Comparison of ENCODE assay signal across 36 cellular contexts in the genomic region with DNA sequence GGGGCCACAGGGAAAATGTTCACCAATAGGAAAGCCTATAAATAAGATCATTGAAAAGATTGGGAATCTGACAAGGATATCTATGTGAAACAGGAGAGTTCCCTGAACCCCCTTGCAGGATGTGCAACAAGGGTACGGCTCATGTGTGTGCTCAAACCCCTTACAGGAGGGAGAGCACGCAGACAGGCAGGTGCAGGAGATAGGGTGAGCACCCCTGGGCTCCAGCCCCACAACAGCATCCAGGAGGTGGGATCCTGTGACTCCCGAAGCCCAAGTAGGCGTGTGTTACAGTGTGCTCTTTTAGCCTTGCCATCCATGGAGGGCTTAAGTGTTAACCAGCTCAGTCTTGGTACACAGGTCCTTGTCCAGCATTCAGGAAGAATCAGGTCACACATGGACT.
"Had no signal": no experiment of that assay in that cellular context is flagged by ENCODE, and none has a peak within 500 bp of the region (broad histone marks: within the 10 kb centered on the region; RNA-seq: fewer than 3 reads in every experiment).

No MANE protein-coding gene starts in this region.

- H3K4me3 Mint-ChIP-seq: activated B cell treated with CpG ODN at 0.5 μM for 24 hours; activated CD4-positive, alpha-beta memory T cell treated with anti-CD3 and anti-CD28 coated beads for 36 hours; activated CD4-positive, alpha-beta T cell treated with anti-CD3 and anti-CD28 coated beads, Interleukin-2, amount 10 ng/mL, durations not matched to agents 24 days and 14 days; activated CD8-positive, alpha-beta T cell treated with anti-CD3 and anti-CD28 coated beads for 36 hours; activated naive CD4-positive, alpha-beta T cell treated with anti-CD3 and anti-CD28 coated beads for 36 hours; activated naive CD8-positive, alpha-beta T cell treated with anti-CD3 and anti-CD28 coated beads for 36 hours; activated T-cell treated with anti-CD3 and anti-CD28 coated beads, Interleukin-2, amount 50 U/mL, for 4 hours; activated T-cell treated with anti-CD3 and anti-CD28 coated beads, Interleukin-2, amount 50 U/mL, for 72 hours; activated T-helper 1 cell treated with anti-CD3 and anti-CD28 coated beads, Interleukin-12 subunit alpha, Interleukin-12 subunit beta, Interleukin-2, Interleukin-4 antibody, amounts not matched to agents 30 ng/mL and 10 ng/mL and 1 ng/mL, durations not matched to agents 14 hours and 24 hours and 36 hours; activated T-helper 17 cell treated with anti-CD3 and anti-CD28 coated beads, Interleukin-2, amount 50 U/mL, for 72 hours; T-helper 1 cell treated with Interleukin-12 subunit alpha and Interleukin-12 subunit beta and Interleukin-4 antibody, amounts not matched to agents 30 μg/mL and 1 μg/mL, for 36 hours; T-helper 2 cell treated with Interferon-gamma antibody and Interleukin-4, amounts not matched to agents 5 μg/mL and 100 μg/mL, for 36 hours had no signal

- H3K4me1 ChIP-seq: adrenal gland, body of pancreas, breast epithelium had no signal

- H3K27ac Mint-ChIP-seq: activated B cell treated with CpG ODN at 0.5 μM for 24 hours; activated CD4-positive, alpha-beta memory T cell treated with anti-CD3 and anti-CD28 coated beads for 36 hours; activated CD4-positive, alpha-beta T cell treated with anti-CD3 and anti-CD28 coated beads, Interleukin-2, amount 10 ng/mL, durations not matched to agents 24 days and 14 days; activated CD8-positive, alpha-beta T cell treated with anti-CD3 and anti-CD28 coated beads for 36 hours; activated naive CD4-positive, alpha-beta T cell treated with anti-CD3 and anti-CD28 coated beads for 36 hours; activated naive CD4-positive, alpha-beta T cell treated with anti-CD3 and anti-CD28 coated beads, Interleukin-2, amount 50 U/mL, for 72 hours; activated naive CD8-positive, alpha-beta T cell treated with anti-CD3 and anti-CD28 coated beads for 36 hours; activated T-cell treated with anti-CD3 and anti-CD28 coated beads, Interleukin-2, amount 50 U/mL, for 72 hours; activated T-helper 1 cell treated with anti-CD3 and anti-CD28 coated beads, Interleukin-12 subunit alpha, Interleukin-12 subunit beta, Interleukin-2, Interleukin-4 antibody, amounts not matched to agents 30 ng/mL and 10 ng/mL and 1 ng/mL, durations not matched to agents 14 hours and 24 hours and 36 hours; activated T-helper 17 cell treated with anti-CD3 and anti-CD28 coated beads, Interleukin-2, amount 50 U/mL, for 72 hours; T-helper 1 cell treated with Interleukin-12 subunit alpha and Interleukin-12 subunit beta and Interleukin-4 antibody, amounts not matched to agents 30 μg/mL and 1 μg/mL, for 36 hours; T-helper 2 cell treated with Interferon-gamma antibody and Interleukin-4, amounts not matched to agents 5 μg/mL and 100 μg/mL, for 36 hours had no signal

- H3K9me3 ChIP-seq: adrenal gland, body of pancreas, breast epithelium had no signal

- H3K27me3 ChIP-seq: body of pancreas, brain microvascular endothelial cell had no signal

- H3K9me3 Mint-ChIP-seq: activated B cell treated with CpG ODN at 0.5 μM for 24 hours; activated CD4-positive, alpha-beta memory T cell treated with anti-CD3 and anti-CD28 coated beads for 36 hours; activated CD4-positive, alpha-beta T cell treated with anti-CD3 and anti-CD28 coated beads, Interleukin-2, amount 10 ng/mL, durations not matched to agents 24 days and 14 days; activated CD8-positive, alpha-beta T cell treated with anti-CD3 and anti-CD28 coated beads for 36 hours; activated naive CD4-positive, alpha-beta T cell treated with anti-CD3 and anti-CD28 coated beads for 36 hours; activated naive CD4-positive, alpha-beta T cell treated with anti-CD3 and anti-CD28 coated beads, Interleukin-2, amount 50 U/mL, for 72 hours; activated naive CD8-positive, alpha-beta T cell treated with anti-CD3 and anti-CD28 coated beads for 36 hours; activated T-cell treated with anti-CD3 and anti-CD28 coated beads, Interleukin-2, amount 50 U/mL, for 4 hours; activated T-cell treated with anti-CD3 and anti-CD28 coated beads, Interleukin-2, amount 50 U/mL, for 72 hours; activated T-helper 1 cell treated with anti-CD3 and anti-CD28 coated beads, Interleukin-12 subunit alpha, Interleukin-12 subunit beta, Interleukin-2, Interleukin-4 antibody, amounts not matched to agents 30 ng/mL and 10 ng/mL and 1 ng/mL, durations not matched to agents 14 hours and 24 hours and 36 hours; activated T-helper 17 cell treated with anti-CD3 and anti-CD28 coated beads, Interleukin-2, amount 50 U/mL, for 72 hours; T-helper 1 cell treated with Interleukin-12 subunit alpha and Interleukin-12 subunit beta and Interleukin-4 antibody, amounts not matched to agents 30 μg/mL and 1 μg/mL, for 36 hours; T-helper 2 cell treated with Interferon-gamma antibody and Interleukin-4, amounts not matched to agents 5 μg/mL and 100 μg/mL, for 36 hours had no signal

- H3K4me1 Mint-ChIP-seq: activated B cell treated with CpG ODN at 0.5 μM for 24 hours had no signal

- FAIRE-seq: astrocyte, TTC549 had no signal

- H3K27ac ChIP-seq: adrenal gland, body of pancreas, brain microvascular endothelial cell, breast epithelium, VCaP had no signal

- ATAC-seq: activated CD8-positive, alpha-beta T cell treated with anti-CD3 and anti-CD28 coated beads for 36 hours; activated naive CD4-positive, alpha-beta T cell treated with anti-CD3 and anti-CD28 coated beads, Interleukin-2, amount 50 U/mL, for 72 hours; activated T-cell treated with anti-CD3 and anti-CD28 coated beads, Interleukin-2, amount 50 U/mL, for 4 hours; activated T-cell treated with anti-CD3 and anti-CD28 coated beads, Interleukin-2, amount 50 U/mL, for 72 hours; activated T-helper 17 cell treated with anti-CD3 and anti-CD28 coated beads, Interleukin-2, amount 50 U/mL, for 72 hours; body of pancreas had no signal

- H3K36me3 Mint-ChIP-seq: activated CD4-positive, alpha-beta memory T cell treated with anti-CD3 and anti-CD28 coated beads for 36 hours; activated naive CD4-positive, alpha-beta T cell treated with anti-CD3 and anti-CD28 coated beads, Interleukin-2, amount 50 U/mL, for 72 hours; activated naive CD8-positive, alpha-beta T cell treated with anti-CD3 and anti-CD28 coated beads for 36 hours had no signal

- H3K4me3 ChIP-seq: adrenal gland, body of pancreas, breast epithelium had no signal

- DNase-seq: activated B cell treated with CpG ODN at 0.5 μM for 24 hours; activated CD4-positive, alpha-beta memory T cell treated with anti-CD3 and anti-CD28 coated beads for 36 hours; activated CD4-positive, alpha-beta T cell treated with anti-CD3 and anti-CD28 coated beads for 4 hours; activated CD4-positive, alpha-beta T cell treated with anti-CD3 and anti-CD28 coated beads, Interleukin-2, amount 10 ng/mL, durations not matched to agents 24 days and 14 days; activated CD4-positive, alpha-beta T cell treated with anti-CD3 and anti-CD28 coated beads, Interleukin-2, amount 50 U/mL, for 1 hour; activated CD4-positive, alpha-beta T cell treated with anti-CD3 and anti-CD28 coated beads, Interleukin-2, amount 50 U/mL, for 4 hours; activated CD4-positive, CD25-positive, alpha-beta regulatory T cell treated with anti-CD3 and anti-CD28 coated beads, Interleukin-2, amount 50 U/mL, for 72 hours; activated CD8-positive, alpha-beta memory T cell treated with anti-CD3 and anti-CD28 coated beads, Interleukin-2, amount 50 U/mL, for 4 hours; activated CD8-positive, alpha-beta T cell treated with anti-CD3 and anti-CD28 coated beads for 36 hours; activated gamma-delta T cell treated with Interleukin-2 at 50 U/mL for 16 hours; activated naive CD4-positive, alpha-beta T cell; activated naive CD4-positive, alpha-beta T cell treated with anti-CD3 and anti-CD28 coated beads for 36 hours; activated naive CD4-positive, alpha-beta T cell treated with anti-CD3 and anti-CD28 coated beads, Interleukin-2, amount 50 U/mL, for 16 hours; activated naive CD8-positive, alpha-beta T cell treated with anti-CD3 and anti-CD28 coated beads for 36 hours; activated T-cell treated with anti-CD3 and anti-CD28 coated beads for 4 hours; activated T-cell treated with anti-CD3 and anti-CD28 coated beads, Interleukin-2, amount 50 U/mL, for 1 hour; activated T-cell treated with anti-CD3 and anti-CD28 coated beads, Interleukin-2, amount 50 U/mL, for 4 hours; activated T-cell treated with anti-CD3 and anti-CD28 coated beads, Interleukin-2, amount 50 U/mL, for 72 hours; adrenal gland; amniotic stem cell; aorta; body of pancreas; brain microvascular endothelial cell; central memory CD4-positive, alpha-beta T cell; T-helper 1 cell; T-helper 2 cell; T-helper 9 cell had no signal

- H3K36me3 ChIP-seq: adrenal gland, brain microvascular endothelial cell, breast epithelium had no signal
